8 cellular contexts compared by ENCODE assay signal in genomic region chr1:43649131-43649477, GRCh38. TPM values are rescaled to one million over a fixed set of nuclear protein-coding genes. Genes with fewer than 3 reads are reported as not detected.
A peak's percentile ranks its signal among the peaks of the same experiment; 100 is the strongest.
DNase-seq lines count a peak whose midpoint lies in the region; ATAC-seq and TF ChIP-seq lines count a peak whose summit lies in the region.
"Not testable (repeated sequence)": the region's sequence is repeated elsewhere in the genome, so short reads cannot be mapped to it uniquely, and the experiment has no call there.

No MANE protein-coding gene starts in this region.

- peaks cover 21% of the 10 kb centered on the region for H3K79me2 ChIP-seq in OCI-LY3 (ENCODE audit: low read length)

- H3K9me3 Mint-ChIP-seq in activated T-cell treated with anti-CD3 and anti-CD28 coated beads, Interleukin-2, amount 50 U/mL, for 72 hours: not testable (repeated sequence)

- TF ChIP-seq POLR2A in heart left ventricle (IDR thresholded peaks at IDR 0.05); sigmoid colon (IDR thresholded peaks at IDR 0.05); uterus (IDR thresholded peaks at IDR 0.05): not testable (repeated sequence)

- peaks cover 39% of the 10 kb centered on the region for H3K4me1 Mint-ChIP-seq in activated T-cell treated with anti-CD3 and anti-CD28 coated beads, Interleukin-2, amount 50 U/mL, for 72 hours (ENCODE audit: low read depth)

- H3K27me3 Mint-ChIP-seq in activated T-cell treated with anti-CD3 and anti-CD28 coated beads, Interleukin-2, amount 50 U/mL, for 72 hours (ENCODE audit: low read depth): not testable (repeated sequence)

- TF ChIP-seq CTCF in GM06990 (IDR thresholded peaks at IDR 0.05; ENCODE audit: insufficient read depth, low read length, poor library complexity, severe bottlenecking); OCI-LY3 (IDR thresholded peaks at IDR 0.05; ENCODE audit: low read depth, low read length); choroid plexus epithelial cell (conservative IDR thresholded peaks at IDR 0.05; ENCODE audit: low read depth, low read length); heart left ventricle (IDR thresholded peaks at IDR 0.05); sigmoid colon (IDR thresholded peaks at IDR 0.05); uterus (IDR thresholded peaks at IDR 0.05): not testable (repeated sequence)

- H3K4me1 ChIP-seq in OCI-LY3 (ENCODE audit: low read length) (peaks cover 14% of the 10 kb centered on the region), heart left ventricle (peaks cover 8 to 32% (median 15%) of the 10 kb centered on the region in 12 donors), mononuclear cell (ENCODE audit: insufficient read depth, low read length) (peaks cover 45% of the 10 kb centered on the region), sigmoid colon (peaks cover 0 to 18% (median 15%) of the 10 kb centered on the region in 4 donors)
- not testable (repeated sequence) for H3K4me1 ChIP-seq in uterus

- H3K4me3 ChIP-seq in GM06990 (replicated peaks; ENCODE audit: low read depth, low read length) (peak overlapping the region; percentile 67), OCI-LY3 (ENCODE audit: low read length) (peak overlapping the region; percentile 100), choroid plexus epithelial cell (ENCODE audit: low read depth, low read length) (peak overlapping the region; percentile 63), heart left ventricle (peak overlapping the region; percentile 15 to 91 (median 80)), mononuclear cell (ENCODE audit: low read length) (peak overlapping the region; percentile 74), sigmoid colon (peak overlapping the region; percentile 68 to 81 (median 76)), uterus (peak overlapping the region; percentile 68 to 91)

- H3K4me3 Mint-ChIP-seq in activated T-cell treated with anti-CD3 and anti-CD28 coated beads, Interleukin-2, amount 50 U/mL, for 72 hours: peak overlapping the region; percentile 92 to 100

- H3K27me3 ChIP-seq in GM06990 (replicated peaks; ENCODE audit: control insufficient read depth, insufficient read depth, low read length); OCI-LY3 (ENCODE audit: low read depth, low read length); heart left ventricle; mononuclear cell (ENCODE audit: insufficient read depth, low read length); sigmoid colon; uterus: not testable (repeated sequence)

- 23 to 34% (median 31%) methylated on average over 16 of the region's 16 CpGs for WGBS in heart left ventricle, 4 donors
- 21 to 22% methylated on average over 16 of the region's 16 CpGs for WGBS in sigmoid colon, 2 donors

- intact Hi-C loops in heart left ventricle (cut with DNase I): loop anchor here in 4 of 10 donors (2.0 to 10.0 kb wide), 3 partner anchors 58 to 120 kb away; partner anchors contain the start of genes PTPRF (in 2 of the 4) and ST3GAL3 (in 1 of the 4)
- intact Hi-C loops in sigmoid colon (cut with DNase I); uterus (cut with DNase I; ENCODE audit: low total_unique reads): not testable (repeated sequence)

- H3K9ac ChIP-seq in OCI-LY3 (ENCODE audit: low read length): peak overlapping the region; percentile 80

- TF ChIP-seq EP300 in sigmoid colon (IDR thresholded peaks at IDR 0.05): not testable (repeated sequence)

- not testable (repeated sequence) for DNase-seq in GM06990 (ENCODE audit: extremely low read depth, insufficient read length); activated T-cell treated with anti-CD3 and anti-CD28 coated beads, Interleukin-2, amount 50 U/mL, for 72 hours; choroid plexus epithelial cell (ENCODE audit: low read depth); heart left ventricle; sigmoid colon; uterus

- not testable (repeated sequence) for ATAC-seq in activated T-cell treated with anti-CD3 and anti-CD28 coated beads, Interleukin-2, amount 50 U/mL, for 72 hours (replicated peaks in 1 of 2); heart left ventricle

- not testable (repeated sequence) for H3K27ac ChIP-seq in OCI-LY3 (ENCODE audit: low read length)
- H3K27ac ChIP-seq in heart left ventricle (peak overlapping the region; percentile 73 to 97 (median 94)), sigmoid colon (peak overlapping the region; percentile 88 to 97 (median 94)), uterus (peak overlapping the region; percentile 97 to 99)

- not testable (repeated sequence) for H3K36me3 ChIP-seq in GM06990 (ENCODE audit: control insufficient read depth, insufficient read depth, low read length); OCI-LY3 (replicated peaks; ENCODE audit: low read depth, low read length); uterus
- H3K36me3 ChIP-seq in heart left ventricle: peaks cover 0 to 16% (median 11%) of the 10 kb centered on the region in 9 donors
- H3K36me3 ChIP-seq in sigmoid colon: peaks cover 0 to 12% (median 11%) of the 10 kb centered on the region in 4 donors

- peak overlapping the region; percentile 51 for H3K27ac Mint-ChIP-seq in activated T-cell treated with anti-CD3 and anti-CD28 coated beads, Interleukin-2, amount 50 U/mL, for 72 hours

- peaks cover 10 to 14% of the 10 kb centered on the region in 2 donors for H3K36me3 Mint-ChIP-seq in activated T-cell treated with anti-CD3 and anti-CD28 coated beads, Interleukin-2, amount 50 U/mL, for 72 hours (ENCODE audit: insufficient read depth in 2 of 2)

- peak overlapping the region; percentile 68 for H3K4me2 ChIP-seq in OCI-LY3 (ENCODE audit: low read length)

- H4K20me1 ChIP-seq in OCI-LY3 (ENCODE audit: insufficient read depth, low read length): not testable (repeated sequence)

- H2AFZ ChIP-seq in OCI-LY3 (ENCODE audit: low read depth, low read length): not testable (repeated sequence)

- H3K9me3 ChIP-seq in OCI-LY3 (ENCODE audit: insufficient read depth, low read length); heart left ventricle; mononuclear cell (ENCODE audit: low read depth, low read length); sigmoid colon; uterus: not testable (repeated sequence)

RNA-seq across cellular contexts. Expression of gene KDM4A, which starts 0.8 kb away (rescaled TPM):
- 10 to 100 TPM; 54.0 to 60.5 TPM for total RNA-seq in activated T-cell treated with anti-CD3 and anti-CD28 coated beads, Interleukin-2, amount 50 U/mL, for 72 hours
- total RNA-seq in heart left ventricle (10 to 100 TPM; 10.7 to 32.2 (median 18.5) TPM), mononuclear cell (27.7 TPM), sigmoid colon (10 to 100 TPM; 16.2 to 30.7 (median 17.5) TPM), uterus (10 to 100 TPM; 13.2 to 77.8 (median 38.9) TPM)
- polyA plus RNA-seq in heart left ventricle (1 to 10 TPM; 5.6 to 9.5 TPM), sigmoid colon (10 to 100 TPM; 16.8 to 25.2 (median 25.0) TPM)

RNA-seq across cellular contexts. Expression of gene ST3GAL3, which starts 58.2 kb away (rescaled TPM):
- total RNA-seq in activated T-cell treated with anti-CD3 and anti-CD28 coated beads, Interleukin-2, amount 50 U/mL, for 72 hours: 10 to 100 TPM; 25.3 to 34.9 TPM
- total RNA-seq in heart left ventricle (10 to 100 TPM; 23.5 to 31.7 (median 26.8) TPM), mononuclear cell (10.8 TPM), sigmoid colon (10 to 100 TPM; 21.3 to 31.4 (median 23.8) TPM), uterus (10 to 100 TPM in 2 of 4 donors, 1 to 10 TPM in 2; 4.1 to 47.2 (median 19.0) TPM)
- polyA plus RNA-seq in heart left ventricle (10 to 100 TPM; 14.4 to 24.6 TPM), sigmoid colon (10 to 100 TPM in 2 of 3 donors, 1 to 10 TPM in 1; 7.2 to 18.0 (median 13.1) TPM)
